In genomic region chr17:71276071-71276470, GRCh38 we compare ENCODE assay signal across 29 cellular contexts.
"Had no signal": no experiment of that assay in that cellular context is flagged by ENCODE, and none has a peak within 500 bp of the region (broad histone marks: within the 10 kb centered on the region; RNA-seq: fewer than 3 reads in every experiment).

No MANE protein-coding gene starts in this region.

- H3K27ac ChIP-seq: adrenal gland, epithelial cell of prostate, heart left ventricle, neutrophil, right lobe of liver, testis, transverse colon, uterus, VCaP had no signal

- H3K4me3 ChIP-seq: adrenal gland, heart left ventricle, right lobe of liver, testis, transverse colon, uterus had no signal

- H3K27me3 ChIP-seq: adrenal gland, neutrophil, right lobe of liver, testis, transverse colon, uterus had no signal

- DNase-seq: activated CD4-positive, alpha-beta T cell treated with anti-CD3 and anti-CD28 coated beads for 48 hours; activated CD4-positive, alpha-beta T cell treated with anti-CD3 and anti-CD28 coated beads, Interleukin-2, amount 50 U/mL, for 48 hours; activated CD8-positive, alpha-beta memory T cell treated with anti-CD3 and anti-CD28 coated beads for 24 hours; activated effector memory CD4-positive, alpha-beta T cell treated with Interleukin-2 at 50 U/mL for 16 hours; activated naive CD4-positive, alpha-beta T cell treated with anti-CD3 and anti-CD28 coated beads for 36 hours; activated naive CD8-positive, alpha-beta T cell treated with anti-CD3 and anti-CD28 coated beads for 36 hours; adrenal gland; aorta; dermis blood vessel endothelial cell; effector CD4-positive, alpha-beta T cell; heart left ventricle; hypothalamus; immature natural killer cell; naive B cell; nephron progenitor cell; right lobe of liver; stimulated activated CD4-positive, alpha-beta T cell treated with anti-CD3 and anti-CD28 coated beads, Interleukin-4, amount 100 ng/mL, for 1 hour; stimulated activated naive CD8-positive, alpha-beta T cell treated with anti-CD3 and anti-CD28 coated beads, Interleukin-15, Interleukin-2, amounts not matched to agents 100 U/mL and 50 U/mL, for 24 hours; T-helper 9 cell; testis; transverse colon; uterus had no signal

- H3K4me1 ChIP-seq: adrenal gland, heart left ventricle, right lobe of liver, testis, transverse colon, uterus had no signal

- ATAC-seq: activated CD4-positive, CD25-positive, alpha-beta regulatory T cell treated with anti-CD3 and anti-CD28 coated beads, Interleukin-2, amount 50 U/mL, for 24 hours; heart left ventricle; left lobe of liver; right lobe of liver; stimulated activated naive CD8-positive, alpha-beta T cell treated with anti-CD3 and anti-CD28 coated beads, Interleukin-15, Interleukin-2, amounts not matched to agents 100 U/mL and 50 U/mL, for 24 hours had no signal

- H3K36me3 ChIP-seq: adrenal gland, heart left ventricle, neutrophil, right lobe of liver, transverse colon, uterus had no signal

- FAIRE-seq: colon, TTC549 had no signal

- H3K9me3 ChIP-seq: adrenal gland, heart left ventricle, neutrophil, right lobe of liver, testis, transverse colon, uterus had no signal
